Comparison of ENCODE assay signal across 25 cellular contexts in genomic region chr22:32430352-32430751, GRCh38. TPM values are rescaled to one million over a fixed set of nuclear protein-coding genes. Genes with fewer than 3 reads are reported as not detected.
DNase-seq lines count a peak whose midpoint lies in the region; ATAC-seq, FAIRE-seq and TF ChIP-seq lines count a peak whose summit lies in the region.
"Had no signal": no experiment of that assay in that cellular context is flagged by ENCODE, and none has a peak within 500 bp of the region (broad histone marks: within the 10 kb centered on the region; RNA-seq: fewer than 3 reads in every experiment).

No MANE protein-coding gene starts in this region.

- DNase-seq in pancreas (no peak), gastrocnemius medialis (no peak), esophagus muscularis mucosa (ENCODE audit: extremely low spot score) (no peak)
- DNase-seq: ACHN; AML-193; BE2C; Calu3; CD4-positive, alpha-beta memory T cell; COR-L47; DMS53; DMS79 treated with DMSO at 0.1 percent for 48 hours; H9 had no signal

- TF ChIP-seq CTCF in pancreas (IDR thresholded peaks at IDR 0.05) (no peak), gastrocnemius medialis (IDR thresholded peaks at IDR 0.05 in 4 of 5, conservative IDR thresholded peaks at IDR 0.05 in 1 of 5) (no peak), esophagus muscularis mucosa (IDR thresholded peaks at IDR 0.05) (no peak)

- TF ChIP-seq EP300 in esophagus muscularis mucosa (IDR thresholded peaks at IDR 0.05), result no peak

- TF ChIP-seq POLR2A in gastrocnemius medialis (IDR thresholded peaks at IDR 0.05) (no peak), esophagus muscularis mucosa (IDR thresholded peaks at IDR 0.05; ENCODE audit: low read depth) (no peak)

- H3K4me1 ChIP-seq in pancreas (no peaks in the 10 kb centered on the region), gastrocnemius medialis (no peaks in the 10 kb centered on the region), esophagus muscularis mucosa (no peaks in the 10 kb centered on the region)
- H3K4me1 ChIP-seq: A549; BE2C; BLaER1 treated with 17β-estradiol and CSF1 and Interleukin-3, amounts not matched to agents 10 nM and 100 nM had no signal

- H3K36me3 ChIP-seq in pancreas (no peaks in the 10 kb centered on the region), gastrocnemius medialis (no peaks in the 10 kb centered on the region), esophagus muscularis mucosa (no peaks in the 10 kb centered on the region)
- H3K36me3 ChIP-seq: BE2C; BLaER1 treated with 17β-estradiol and CSF1 and Interleukin-3, amounts not matched to agents 10 nM and 100 nM had no signal

- H3K4me3 ChIP-seq in pancreas (no peak overlapping the region), gastrocnemius medialis (no peak overlapping the region), esophagus muscularis mucosa (no peak overlapping the region)
- H3K4me3 ChIP-seq: A549; BLaER1 treated with 17β-estradiol and CSF1 and Interleukin-3, amounts not matched to agents 10 nM and 100 nM; GM23338 had no signal

- FAIRE-seq in A204.1 (lab: Jason Lieb, UNC) (peak; percentile 97), TTC549 (lab: Jason Lieb, UNC) (peak; percentile 43), endometrium (lab: Jason Lieb, UNC) (peak; percentile 63), pancreas (lab: Jason Lieb, UNC) (peak; percentile 93)
- FAIRE-seq: A549 had no signal

- H3K27me3 ChIP-seq in pancreas (no peaks in the 10 kb centered on the region), gastrocnemius medialis (no peaks in the 10 kb centered on the region), esophagus muscularis mucosa (peaks cover 0 to 16% (median under 1%) of the 10 kb centered on the region in 4 donors)
- H3K27me3 ChIP-seq: BE2C; BLaER1 treated with 17β-estradiol and CSF1 and Interleukin-3, amounts not matched to agents 10 nM and 100 nM had no signal

- H3K27ac ChIP-seq in pancreas (no peak overlapping the region), gastrocnemius medialis (no peak overlapping the region), esophagus muscularis mucosa (replicated peaks in 1 of 4) (no peak overlapping the region)
- H3K27ac ChIP-seq: 22Rv1; A549; BLaER1 treated with 17β-estradiol and CSF1 and Interleukin-3, amounts not matched to agents 10 nM and 100 nM had no signal

- intact Hi-C loops in pancreas (cut with DNase I), result no loop called here
- intact Hi-C loops in gastrocnemius medialis (cut with DNase I; ENCODE audit: low total_unique reads), result no loop called here
- intact Hi-C loops in esophagus muscularis mucosa (cut with DNase I), result no loop called here

- no peak for ATAC-seq in pancreas
- no peak for ATAC-seq in HG02678 (IDR thresholded peaks at IDR 0.05; ENCODE audit: unreplicated experiment)
- ATAC-seq in gastrocnemius medialis, result no peak
- no peak for ATAC-seq in GM18867 (IDR thresholded peaks at IDR 0.05; ENCODE audit: unreplicated experiment)
- ATAC-seq: A549, GM23338, HCT116 had no signal

- H3K9me3 ChIP-seq in pancreas, result no peaks in the 10 kb centered on the region
- H3K9me3 ChIP-seq in gastrocnemius medialis, result no peaks in the 10 kb centered on the region
- no peaks in the 10 kb centered on the region for H3K9me3 ChIP-seq in esophagus muscularis mucosa
- H3K9me3 ChIP-seq: A549; BE2C; BLaER1 treated with 17β-estradiol and CSF1 and Interleukin-3, amounts not matched to agents 10 nM and 100 nM had no signal

- in situ Hi-C loops in gastrocnemius medialis (cut with MboI; ENCODE audit: low sequenced_read_pairs in 4 of 4), result no loop called here

- WGBS in pancreas, 2 donors, result 75% methylated on average over 1 of the region's 1 CpG
- WGBS in esophagus muscularis mucosa, result 71% methylated on average over 1 of the region's 1 CpG

RNA-seq across cellular contexts. Expression of gene RTCB, which starts 18.3 kb away (rescaled TPM):
- total RNA-seq in pancreas (10 to 100 TPM; 24.7 to 34.3 (median 30.6) TPM), gastrocnemius medialis (10 to 100 TPM; 53.7 to 76.4 (median 56.6) TPM), esophagus muscularis mucosa (10 to 100 TPM; 46.9 to 71.0 (median 59.1) TPM)
- 10 to 100 TPM; 15.1 to 42.6 TPM for polyA plus RNA-seq in pancreas

RNA-seq across cellular contexts. Expression of gene BPIFC, which starts 33.9 kb away (rescaled TPM):
- total RNA-seq in pancreas (under 1 TPM in 1 of 6 donors, not detected in 5; 0.09 TPM), gastrocnemius medialis (not detected), esophagus muscularis mucosa (not detected)
- under 1 TPM in 1 of 2 donors, not detected in 1; 0.09 TPM for polyA plus RNA-seq in pancreas
- total RNA-seq: Calu3; CD4-positive, alpha-beta memory T cell; G401; GM23338; H4; H9 had no signal
- polyA plus RNA-seq: A549; CD14-positive monocyte; CD4-positive, alpha-beta memory T cell; GM23338 had no signal

RNA-seq across cellular contexts. Expression of gene FBXO7, which starts 44.3 kb away (rescaled TPM):
- total RNA-seq in pancreas (10 to 100 TPM; 24.4 to 40.2 (median 28.7) TPM), gastrocnemius medialis (10 to 100 TPM; 30.6 to 40.7 (median 31.8) TPM), esophagus muscularis mucosa (10 to 100 TPM; 73.6 to 91.4 (median 83.8) TPM)
- polyA plus RNA-seq in pancreas, result 10 to 100 TPM; 22.5 to 57.0 TPM
